16 cellular contexts compared by ENCODE assay signal in the genomic region with DNA sequence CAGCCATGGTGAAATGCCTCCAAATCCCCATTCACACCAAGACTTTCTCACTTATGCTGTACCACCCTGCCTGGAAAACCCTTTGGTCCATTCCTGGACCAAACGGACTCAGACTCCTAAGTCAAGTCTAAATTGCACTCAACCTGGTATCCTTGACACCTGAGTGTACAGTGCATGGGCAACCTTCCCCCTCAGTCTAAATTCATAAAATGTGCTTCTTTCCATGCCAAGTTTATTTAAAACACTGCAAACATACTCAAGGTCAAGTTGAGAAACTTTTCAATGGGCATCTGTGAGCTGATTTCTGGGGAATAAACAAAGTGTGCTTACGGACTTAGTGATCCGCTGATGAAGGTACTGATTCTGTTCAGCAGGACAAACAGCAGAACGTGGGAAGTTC. TPM values are rescaled to one million over a fixed set of nuclear protein-coding genes. Genes with fewer than 3 reads are reported as not detected.
DNase-seq lines count a peak whose midpoint lies in the region; ATAC-seq and TF ChIP-seq lines count a peak whose summit lies in the region.
"Had no signal": no experiment of that assay in that cellular context is flagged by ENCODE, and none has a peak within 500 bp of the region (broad histone marks: within the 10 kb centered on the region; RNA-seq: fewer than 3 reads in every experiment).

No MANE protein-coding gene starts in this region.

- H3K27ac ChIP-seq in CD4-positive, CD25-positive, alpha-beta regulatory T cell (ENCODE audit: insufficient read depth, low read length, poor library complexity, severe bottlenecking), result no peak overlapping the region

- no peak overlapping the region for H3K4me3 ChIP-seq in CD4-positive, CD25-positive, alpha-beta regulatory T cell (ENCODE audit: low read depth, low read length)
- H3K4me3 ChIP-seq: HAP-1 had no signal

- no peak for DNase-seq in CD4-positive, CD25-positive, alpha-beta regulatory T cell
- no peak for DNase-seq in T-helper 17 cell
- DNase-seq in left lobe of liver (ENCODE audit: low spot score), result no peak
- no peak for DNase-seq in progenitor cell of endocrine pancreas (ENCODE audit: low spot score, unreplicated experiment)
- DNase-seq in NK-92 (lab: John Stamatoyannopoulos, UW; ENCODE audit: unreplicated experiment), result no peak
- no peak for DNase-seq in activated CD4-positive, alpha-beta T cell treated with anti-CD3 and anti-CD28 coated beads, Interleukin-2, amount 50 U/mL, for 1 hour
- no peak for DNase-seq in COLO829 (ENCODE audit: low spot score)
- DNase-seq: ACHN; C1 segment of cervical spinal cord; CD4-positive, alpha-beta memory T cell; COR-L47; DMS153; DMS79 treated with DMSO at 0.1 percent for 48 hours; GDM1 had no signal

- ATAC-seq in CD4-positive, CD25-positive, alpha-beta regulatory T cell (ENCODE audit: low read depth in 2 of 2), result no peak
- ATAC-seq in T-helper 17 cell, result no peak
- peak; percentile 53 for ATAC-seq in left lobe of liver

- peaks cover 55% of the 10 kb centered on the region for H3K36me3 Mint-ChIP-seq in CD4-positive, CD25-positive, alpha-beta regulatory T cell
- H3K36me3 Mint-ChIP-seq in T-helper 17 cell (ENCODE audit: low read depth) (peaks cover 15% of the 10 kb centered on the region), progenitor cell of endocrine pancreas (ENCODE audit: insufficient read depth) (peaks cover 11% of the 10 kb centered on the region)

- H3K27me3 ChIP-seq in CD4-positive, CD25-positive, alpha-beta regulatory T cell (ENCODE audit: control insufficient read depth, insufficient read depth, low read length), result no peaks in the 10 kb centered on the region

- H3K4me1 ChIP-seq in CD4-positive, CD25-positive, alpha-beta regulatory T cell (ENCODE audit: control insufficient read depth, insufficient read depth, low read length, poor library complexity, severe bottlenecking), result no peaks in the 10 kb centered on the region
- H3K4me1 ChIP-seq: HAP-1 had no signal

- H3K36me3 ChIP-seq in CD4-positive, CD25-positive, alpha-beta regulatory T cell (ENCODE audit: control insufficient read depth, insufficient read depth, low read length), result peaks cover 66% of the 10 kb centered on the region

- no peaks in the 10 kb centered on the region for H3K27me3 Mint-ChIP-seq in CD4-positive, CD25-positive, alpha-beta regulatory T cell
- H3K27me3 Mint-ChIP-seq in T-helper 17 cell, result no peaks in the 10 kb centered on the region
- no peaks in the 10 kb centered on the region for H3K27me3 Mint-ChIP-seq in progenitor cell of endocrine pancreas
- H3K27me3 Mint-ChIP-seq: B cell; CD4-positive, alpha-beta memory T cell had no signal

- peak overlapping the region in 2 of 3 donors; percentile 29 to 84 for H3K27ac Mint-ChIP-seq in CD4-positive, CD25-positive, alpha-beta regulatory T cell
- no peak overlapping the region for H3K27ac Mint-ChIP-seq in T-helper 17 cell
- peak overlapping the region; percentile 42 for H3K27ac Mint-ChIP-seq in progenitor cell of endocrine pancreas
- H3K27ac Mint-ChIP-seq: B cell had no signal

- H3K4me1 Mint-ChIP-seq in CD4-positive, CD25-positive, alpha-beta regulatory T cell, result peaks cover 0 to 10% (median 0%) of the 10 kb centered on the region in 4 donors
- H3K4me1 Mint-ChIP-seq in T-helper 17 cell (peaks cover 21% of the 10 kb centered on the region), progenitor cell of endocrine pancreas (ENCODE audit: low read depth) (no peaks in the 10 kb centered on the region)

- no peaks in the 10 kb centered on the region for H3K9me3 ChIP-seq in CD4-positive, CD25-positive, alpha-beta regulatory T cell (ENCODE audit: control insufficient read depth in 2 of 2, low read length in 2 of 2)
- H3K9me3 ChIP-seq in T-helper 17 cell (ENCODE audit: control insufficient read depth, low read length, poor library complexity, severe bottlenecking), result no peaks in the 10 kb centered on the region
- H3K9me3 ChIP-seq: HAP-1 had no signal

- TF ChIP-seq CTCF in progenitor cell of endocrine pancreas (IDR thresholded peaks at IDR 0.05; ENCODE audit: unreplicated experiment), result no peak

- no peak overlapping the region for H3K4me3 Mint-ChIP-seq in CD4-positive, CD25-positive, alpha-beta regulatory T cell
- peak overlapping the region; percentile 31 for H3K4me3 Mint-ChIP-seq in T-helper 17 cell
- no peak overlapping the region for H3K4me3 Mint-ChIP-seq in progenitor cell of endocrine pancreas (ENCODE audit: low read depth)
- H3K4me3 Mint-ChIP-seq: B cell; CD4-positive, alpha-beta memory T cell had no signal

- H3K9me3 Mint-ChIP-seq in CD4-positive, CD25-positive, alpha-beta regulatory T cell, result no peaks in the 10 kb centered on the region
- no peaks in the 10 kb centered on the region for H3K9me3 Mint-ChIP-seq in progenitor cell of endocrine pancreas (ENCODE audit: low read depth)

RNA-seq across cellular contexts. Expression of a gene that starts 26.4 kb away (rescaled TPM):
- total RNA-seq in CD4-positive, CD25-positive, alpha-beta regulatory T cell, result 30.2 TPM
- 1 to 10 TPM; 1.4 to 6.2 (median 2.6) TPM for polyA plus RNA-seq in CD4-positive, CD25-positive, alpha-beta regulatory T cell
- total RNA-seq in T-helper 17 cell (10 to 100 TPM; 23.1 to 24.9 TPM), left lobe of liver (20.2 TPM), progenitor cell of endocrine pancreas (45.3 and 45.9 TPM in 2 replicates)

RNA-seq across cellular contexts. Expression of a gene that starts 27.2 kb away (rescaled TPM):
- total RNA-seq in CD4-positive, CD25-positive, alpha-beta regulatory T cell, result 12.1 TPM
- 10 to 100 TPM; 59.5 to 75.5 (median 60.9) TPM for polyA plus RNA-seq in CD4-positive, CD25-positive, alpha-beta regulatory T cell
- total RNA-seq in T-helper 17 cell (10 to 100 TPM; 10.2 to 11.1 TPM), left lobe of liver (27.8 TPM), progenitor cell of endocrine pancreas (20.7 and 23.6 TPM in 2 replicates)

RNA-seq across cellular contexts. Expression of a gene that starts 42.4 kb away (rescaled TPM):
- total RNA-seq in CD4-positive, CD25-positive, alpha-beta regulatory T cell, result 37.2 TPM
- 10 to 100 TPM; 45.7 to 73.0 (median 62.7) TPM for polyA plus RNA-seq in CD4-positive, CD25-positive, alpha-beta regulatory T cell
- total RNA-seq in T-helper 17 cell (10 to 100 TPM; 31.6 to 32.7 TPM), left lobe of liver (12.0 TPM), progenitor cell of endocrine pancreas (28.8 and 33.7 TPM in 2 replicates)
